8 cellular contexts compared by ENCODE assay signal in genomic region chr16:66344533-66345145, GRCh38. TPM values are rescaled to one million over a fixed set of nuclear protein-coding genes. Genes with fewer than 3 reads are reported as not detected.
DNase-seq lines count a peak whose midpoint lies in the region; ATAC-seq, FAIRE-seq and TF ChIP-seq lines count a peak whose summit lies in the region.

No MANE protein-coding gene starts in this region.

- peak; percentile 50 to 73 (median 53); a peak in 5 of 6 replicates for TF ChIP-seq CTCF in GM12878 (IDR thresholded peaks at IDR 0.05 in 2 of 3, conservative IDR thresholded peaks at IDR 0.05 in 1 of 3; ENCODE audit: control insufficient read depth in 2 of 3, extremely low read depth in 1 of 3, insufficient read depth in 1 of 3, low read depth in 3 of 3, low read length in 3 of 3)
- TF ChIP-seq CTCF in HepG2 (CRISPR knock-in tag; IDR thresholded peaks at IDR 0.05) = peak; percentile 65
- TF ChIP-seq CTCF in tibial artery (IDR thresholded peaks at IDR 0.05) = peak; percentile 51 to 81

- H3K9ac ChIP-seq in GM12878 (ENCODE audit: control insufficient read depth, insufficient read depth, low read length) (no peak overlapping the region), HepG2 (ENCODE audit: insufficient read depth, low read depth, low read length) (no peak overlapping the region)

- H2AFZ ChIP-seq in GM12878 (ENCODE audit: control insufficient read depth, low read depth, low read length) (no peak overlapping the region), HepG2 (ENCODE audit: low read length) (no peak overlapping the region)

- peak; percentile 66 for ATAC-seq in GM12878
- ATAC-seq in HepG2 = no peak
- ATAC-seq in HG03175 (IDR thresholded peaks at IDR 0.05; ENCODE audit: unreplicated experiment) = no peak

- H3K4me3 ChIP-seq in GM12878 (no peak overlapping the region), HepG2 (replicated peaks in 1 of 3; ENCODE audit: insufficient read depth in 1 of 3, low read depth in 2 of 3, low read length in 3 of 3) (no peak overlapping the region), tibial artery (no peak overlapping the region)

- BruUV-seq in GM12878 (replicated peaks; lab: Mats Ljungman, UMichigan) (no TSS peak), HepG2 (replicated peaks; lab: Mats Ljungman, UMichigan) (no TSS peak)

- POLR2A ChIA-PET in GM12878 (lab: Charles Lee) = no interaction called here
- POLR2A ChIA-PET in HepG2 (lab: Yijun Ruan, JAX) = no interaction called here

- peak; percentile 92 for FAIRE-seq in GM12878 (lab: Jason Lieb, UNC)
- FAIRE-seq in HepG2 (lab: Jason Lieb, UNC) = peak; percentile 75

- RAD21 ChIA-PET in GM12878 (lab: Charles Lee; ENCODE audit: unreplicated experiment) = interaction anchor here (0.8 kb wide), 1 partner anchor 69 kb away, joined by 4 read pairs; no protein-coding TSS in a partner anchor

- H3K9me3 ChIP-seq in GM12878 (replicated peaks; ENCODE audit: control insufficient read depth, insufficient read depth, low read length) = no peaks in the 10 kb centered on the region
- H3K9me3 ChIP-seq in HepG2 (ENCODE audit: low read length) = no peaks in the 10 kb centered on the region
- no peaks in the 10 kb centered on the region for H3K9me3 ChIP-seq in tibial artery

- intact Hi-C loops in GM12878 (cut with micrococcal nuclease; ENCODE audit: unreplicated experiment) = loop anchor here (2.0 kb wide), 1 partner anchor 70 kb away; no protein-coding TSS in a partner anchor
- intact Hi-C loops in HepG2 (cut with micrococcal nuclease; ENCODE audit: unreplicated experiment) = loop anchor here (1.0 kb wide), 1 partner anchor 17 kb away; no protein-coding TSS in a partner anchor
- intact Hi-C loops in tibial artery (cut with DNase I; ENCODE audit: low total_unique reads) = no loop called here

- TF ChIP-seq RAD21 in GM12878 (IDR thresholded peaks at IDR 0.05; ENCODE audit: insufficient read depth, low read depth, low read length) (no peak), HepG2 (CRISPR knock-in tag; IDR thresholded peaks at IDR 0.05) (no peak)

- no peak for TF ChIP-seq POLR2A in GM12878 (IDR thresholded peaks at IDR 0.05; ENCODE audit: low read depth, low read length)
- no peak for TF ChIP-seq POLR2A in HepG2 (IDR thresholded peaks at IDR 0.05; ENCODE audit: insufficient read depth in 1 of 2, low read depth in 2 of 2, low read length in 2 of 2)

- no peak overlapping the region for H3K4me2 ChIP-seq in GM12878 (ENCODE audit: control insufficient read depth, insufficient read depth)
- no peak overlapping the region for H3K4me2 ChIP-seq in HepG2 (ENCODE audit: low read depth, low read length)

- peaks cover 0 to 1% of the 10 kb centered on the region in 2 experiments; a peak in 1 of 4 replicates for H3K27me3 ChIP-seq in GM12878 (replicated peaks in 1 of 2; ENCODE audit: control insufficient read depth in 2 of 2, insufficient read depth in 2 of 2, low read length in 1 of 2)
- peaks cover 0 to 19% of the 10 kb centered on the region in 2 experiments; a peak in 1 of 5 replicates for H3K27me3 ChIP-seq in HepG2 (ENCODE audit: control insufficient read depth in 1 of 2, insufficient read depth in 2 of 2, low read length in 2 of 2)
- H3K27me3 ChIP-seq in tibial artery = peaks cover 0 to 6% of the 10 kb centered on the region in 2 donors

- 0 out of 2 replicates have a peak, but pooled peaks cover 2% of the 10 kb centered on the region for H4K20me1 ChIP-seq in GM12878 (ENCODE audit: control insufficient read depth, insufficient read depth)
- no peaks in the 10 kb centered on the region; the same call in 1 of the 2 replicates for H4K20me1 ChIP-seq in HepG2 (ENCODE audit: insufficient read depth, low read length)

- CTCF ChIA-PET in GM12878 (lab: Yijun Ruan, JAX) (interaction anchor here (0.8 to 4.8 kb wide), 15 partner anchors 9 to 245 kb away, joined by 3 to 33 read pairs (median 4); no protein-coding TSS in a partner anchor), HepG2 (lab: Yijun Ruan, JAX; ENCODE audit: low intra/inter-chr PET ratio, low total read pairs) (interaction anchor here (0.9 to 1.2 kb wide), 2 partner anchors 19 to 69 kb away, joined by 4 read pairs; no protein-coding TSS in a partner anchor)

- WGBS in GM12878 (ENCODE audit: insufficient coverage, insufficient replicate concordance, low lambda C conversion rate, missing lambda C conversion rate) = 45% methylated on average over 14 of the region's 14 CpGs
- 20% methylated on average over 11 of the region's 14 CpGs for WGBS in HepG2 (ENCODE audit: low lambda C conversion rate)

- TF ChIP-seq EP300 in GM12878 (IDR thresholded peaks at IDR 0.05; ENCODE audit: borderline replicate concordance in 1 of 2, control insufficient read depth in 1 of 2, low read depth in 2 of 2, low read length in 2 of 2) = no peak
- no peak for TF ChIP-seq EP300 in HepG2 (IDR thresholded peaks at IDR 0.05; ENCODE audit: low read depth in 2 of 2, low read length in 2 of 2)
- no peak for TF ChIP-seq EP300 in HepG2 (CRISPR knock-in tag; IDR thresholded peaks at IDR 0.05; ENCODE audit: borderline replicate concordance)

- no peaks in the 10 kb centered on the region for H3K4me1 ChIP-seq in GM12878 (ENCODE audit: control insufficient read depth, insufficient read depth, low read length)
- H3K4me1 ChIP-seq in HepG2 (ENCODE audit: insufficient read depth, low read length) = no peaks in the 10 kb centered on the region
- peaks cover 0 to 5% (median 0%) of the 10 kb centered on the region in 4 donors for H3K4me1 ChIP-seq in tibial artery

- H3K27ac ChIP-seq in GM12878 (ENCODE audit: control insufficient read depth, insufficient read depth) (no peak overlapping the region), HepG2 (ENCODE audit: extremely low read length, insufficient read depth, low read length) (no peak overlapping the region), tibial artery (no peak overlapping the region)

- H3K79me2 ChIP-seq in GM12878 (ENCODE audit: control insufficient read depth, insufficient read depth, low read length) (no peaks in the 10 kb centered on the region), HepG2 (ENCODE audit: insufficient read depth, low read length) (no peaks in the 10 kb centered on the region)

- H3K36me3 ChIP-seq in GM12878 (ENCODE audit: control insufficient read depth in 2 of 2, insufficient read depth in 2 of 2, low read length in 1 of 2) (no peaks in the 10 kb centered on the region), HepG2 (replicated peaks in 1 of 2; ENCODE audit: control insufficient read depth in 1 of 2, insufficient read depth in 2 of 2, low read length in 2 of 2) (no peaks in the 10 kb centered on the region), tibial artery (no peaks in the 10 kb centered on the region)

- SMC1A ChIA-PET in GM12878 (lab: Charles Lee; ENCODE audit: uncharacterized antibody, unreplicated experiment) = interaction anchor here (1.0 kb wide), 1 partner anchor 62 kb away, joined by 3 read pairs; no protein-coding TSS in a partner anchor

- in situ Hi-C loops in GM12878 (cut with MboI) = no loop called here
- in situ Hi-C loops in HepG2 (cut with HindIII; ENCODE audit: extremely low pct_ligation_motif_present, low pct_unique_long_range_greater_than_20kb) = no loop called here

- peak; percentile 25 for DNase-seq in stimulated activated CD4-positive, alpha-beta T cell treated with anti-CD3 and anti-CD28 coated beads, Interleukin-12 subunit alpha, Interleukin-12 subunit beta, amount 100 ng/mL, for 4 hours
- no peak for DNase-seq in stimulated activated CD4-positive, alpha-beta T cell treated with anti-CD3 and anti-CD28 coated beads, Interleukin-1b, Interleukin-23, amount 100 ng/mL, for 48 hours
- peak; percentile 27 for DNase-seq in NCI-H2171 treated with DMSO at 0.1 percent for 48 hours (lab: John Stamatoyannopoulos, UW)
- DNase-seq in GM12878 (ENCODE audit: low read depth, low spot score) = no peak
- DNase-seq in HepG2 (ENCODE audit: low spot score) = peak; percentile 29
- no peak for DNase-seq in tibial artery
- DNase-seq in hepatic stellate cell (ENCODE audit: low spot score) = no peak

RNA-seq across cellular contexts. Expression of gene CDH5, which starts 21.9 kb away (rescaled TPM):
- not detected in 2 replicates for total RNA-seq in GM12878 (2013; cell fraction: nucleolus; rRNA removed)
- total RNA-seq in GM12878 (2014; rRNA removed) = not detected in 2 replicates
- not detected in 2 replicates for total RNA-seq in GM12878 (2014; rRNA removed; fragmentation: Illumina TruSeq; extraction: Trizol)
- not detected in 2 replicates for total RNA-seq in GM12878 (2021)
- polyA plus RNA-seq in GM12878 (2011; ENCODE audit: low read depth) = not detected
- polyA plus RNA-seq in GM12878 (2011; rRNA removed) = not detected in 2 replicates
- 0.02 TPM in 1 of 2 replicates, not detected in the other for polyA plus RNA-seq in GM12878 (2011; cell fraction: cytosol; rRNA removed)
- polyA plus RNA-seq in GM12878 (2011; cell fraction: nucleus; rRNA removed) = not detected in 2 replicates
- polyA plus RNA-seq in GM12878 (2012) = not detected in 2 replicates
- polyA plus RNA-seq in GM12878 (2014; fragmentation: Illumina TruSeq; extraction: Trizol) = not detected in 2 replicates
- not detected for polyA plus RNA-seq in GM12878 (2014; fragmentation: Nextera tagmentation; extraction: Ambion mirVana)
- polyA plus RNA-seq in GM12878 (2014; rRNA removed) = not detected in 2 replicates
- not detected for polyA plus RNA-seq in GM12878 (2016; fragmentation: Nextera tagmentation; extraction: Ambion mirVana)
- polyA minus RNA-seq in GM12878 (2011; rRNA and poly(A)+ RNA removed) = not detected in 2 replicates
- not detected in 2 replicates for polyA minus RNA-seq in GM12878 (2011; cell fraction: cytosol; rRNA and poly(A)+ RNA removed)
- not detected in 2 replicates for polyA minus RNA-seq in GM12878 (2011; cell fraction: nucleus; rRNA and poly(A)+ RNA removed)
- 0.34 and 0.71 TPM in 2 replicates for total RNA-seq in HepG2 (2016; rRNA removed; fragmentation: Illumina TruSeq; extraction: Trizol)
- not detected in 2 replicates for total RNA-seq in HepG2 (2016; cell fraction: cytosol; rRNA removed; fragmentation: Illumina TruSeq; extraction: Trizol; ENCODE audit: low read depth)
- total RNA-seq in HepG2 (2016; cell fraction: insoluble cytoplasmic fraction; rRNA removed; fragmentation: Illumina TruSeq; extraction: Trizol) = 0.37 and 0.46 TPM in 2 replicates
- 0.15 and 0.24 TPM in 2 replicates for total RNA-seq in HepG2 (2016; cell fraction: membrane; rRNA removed; fragmentation: Illumina TruSeq; extraction: Trizol)
- 0.53 and 0.99 TPM in 2 replicates for total RNA-seq in HepG2 (2016; cell fraction: nucleus; rRNA removed; fragmentation: Illumina TruSeq; extraction: Trizol)
- polyA plus RNA-seq in HepG2 (2011; rRNA removed) = 1.0 and 1.1 TPM in 2 replicates
- 0.85 and 1.1 TPM in 2 replicates for polyA plus RNA-seq in HepG2 (2011; cell fraction: cytosol; rRNA removed)
- polyA plus RNA-seq in HepG2 (2011; cell fraction: nucleus; rRNA removed) = 0.78 and 1.3 TPM in 2 replicates
- polyA plus RNA-seq in HepG2 (2012) = 0.63 and 2.2 TPM in 2 replicates
- polyA plus RNA-seq in HepG2 (2016; cell fraction: cytosol; fragmentation: Illumina TruSeq; extraction: Trizol; ENCODE audit: low read depth) = 0.03 and 0.07 TPM in 2 replicates
- 0.11 and 0.25 TPM in 2 replicates for polyA plus RNA-seq in HepG2 (2016; cell fraction: insoluble cytoplasmic fraction; fragmentation: Illumina TruSeq; extraction: Trizol; ENCODE audit: low read depth)
- polyA plus RNA-seq in HepG2 (2016; cell fraction: membrane; fragmentation: Illumina TruSeq; extraction: Trizol; ENCODE audit: low read depth) = 0.09 and 0.19 TPM in 2 replicates
- polyA plus RNA-seq in HepG2 (2016; cell fraction: nucleus; fragmentation: Illumina TruSeq; extraction: Trizol; ENCODE audit: insufficient read depth, low read depth) = 0.67 and 0.83 TPM in 2 replicates
- polyA minus RNA-seq in HepG2 (2011; rRNA and poly(A)+ RNA removed; ENCODE audit: low replicate concordance) = 1.8 and 2.9 TPM in 2 replicates
- polyA minus RNA-seq in HepG2 (2011; cell fraction: cytosol; rRNA and poly(A)+ RNA removed) = 0.35 and 1.8 TPM in 2 replicates
- 0.99 and 3.0 TPM in 2 replicates for polyA minus RNA-seq in HepG2 (2011; cell fraction: nucleus; rRNA and poly(A)+ RNA removed)

Comparison
In these comparisons a context has a peak if more than half of its experiments do, and no peak if none do; other contexts are left out.
1. DNase-seq: peak in stimulated activated CD4-positive, alpha-beta T cell treated with anti-CD3 and anti-CD28 coated beads, Interleukin-12 subunit alpha, Interleukin-12 subunit beta, amount 100 ng/mL, for 4 hours (single experiment), NCI-H2171 treated with DMSO at 0.1 percent for 48 hours (single experiment) and HepG2 (single experiment); none in stimulated activated CD4-positive, alpha-beta T cell treated with anti-CD3 and anti-CD28 coated beads, Interleukin-1b, Interleukin-23, amount 100 ng/mL, for 48 hours (single experiment), GM12878 (single experiment), tibial artery (0 of 2) and hepatic stellate cell (single experiment).
2. Peak in every context shown above with its lines, with median percentiles within 50 percentile points of each other: CTCF ChIP-seq.